Comparison of ENCODE assay signal across 21 cellular contexts in genomic region chr9:108003551-108003950, GRCh38.
DNase-seq lines count a peak whose midpoint lies in the region; TF ChIP-seq lines count a peak whose summit lies in the region.
"Had no signal": no experiment of that assay in that cellular context is flagged by ENCODE, and none has a peak within 500 bp of the region (broad histone marks: within the 10 kb centered on the region; RNA-seq: fewer than 3 reads in every experiment).

No MANE protein-coding gene starts in this region.

- H3K36me3 ChIP-seq in adipocyte (ENCODE audit: control insufficient read depth, insufficient read depth, low read length, severe bottlenecking) (no peaks in the 10 kb centered on the region), spleen (no peaks in the 10 kb centered on the region)
- H3K36me3 ChIP-seq: BE2C, BLaER1 had no signal

- no peak for TF ChIP-seq POLR2A in spleen (IDR thresholded peaks at IDR 0.05)

- intact Hi-C loops in spleen (cut with DNase I; ENCODE audit: low total_unique reads), result no loop called here

- H3K27ac ChIP-seq in spleen, result no peak overlapping the region
- H3K27ac ChIP-seq: 22Rv1, A549, BLaER1 had no signal

- H3K9me3 Mint-ChIP-seq in nephron, result no peaks in the 10 kb centered on the region

- peak; percentile 53 for DNase-seq in AG10803 (ENCODE audit: low read depth)
- peak; percentile 22 for DNase-seq in adipocyte (ENCODE audit: low read depth)
- DNase-seq in spleen, result no peak
- no peak for DNase-seq in NCI-H1436 (lab: John Stamatoyannopoulos, UW)
- no peak for DNase-seq in EL
- DNase-seq: BE2C; C1 segment of cervical spinal cord; CD4-positive, alpha-beta memory T cell; CD4-positive, CD25-positive, alpha-beta regulatory T cell; CD8-positive, alpha-beta memory T cell; COR-L47; DMS 273 treated with DMSO at 0.1 percent for 48 hours; DMS153; DMS53; DMS79; DND-41; GF-D8 had no signal

- peaks cover 44% of the 10 kb centered on the region for H3K4me1 Mint-ChIP-seq in nephron
- H3K4me1 Mint-ChIP-seq: CD4-positive, alpha-beta memory T cell; CD4-positive, CD25-positive, alpha-beta regulatory T cell; CD8-positive, alpha-beta memory T cell had no signal

- no peak overlapping the region for H3K4me3 ChIP-seq in AG10803 (ENCODE audit: low read length)
- no peak overlapping the region for H3K4me3 ChIP-seq in adipocyte (ENCODE audit: low read length)
- no peak overlapping the region for H3K4me3 ChIP-seq in spleen
- H3K4me3 ChIP-seq: A549, BLaER1 had no signal

- H3K27ac Mint-ChIP-seq in nephron, result peak overlapping the region; percentile 87 to 92 (median 88)
- H3K27ac Mint-ChIP-seq: CD4-positive, alpha-beta memory T cell; CD4-positive, CD25-positive, alpha-beta regulatory T cell; CD8-positive, alpha-beta memory T cell had no signal

- no peaks in the 10 kb centered on the region for H3K9me3 ChIP-seq in adipocyte (ENCODE audit: control insufficient read depth, low read length)
- no peaks in the 10 kb centered on the region for H3K9me3 ChIP-seq in spleen
- H3K9me3 ChIP-seq: A549, BE2C, BLaER1 had no signal

- H3K27me3 ChIP-seq in adipocyte (replicated peaks; ENCODE audit: control insufficient read depth, insufficient read depth, low read length), result no peaks in the 10 kb centered on the region
- H3K27me3 ChIP-seq in spleen (replicated peaks in 1 of 7), result peaks cover 0 to 4% (median 0%) of the 10 kb centered on the region in 7 donors
- H3K27me3 ChIP-seq: BE2C, BLaER1 had no signal

- TF ChIP-seq CTCF in AG10803 (conservative IDR thresholded peaks at IDR 0.05; ENCODE audit: low read length) (no peak), nephron (IDR thresholded peaks at IDR 0.05; ENCODE audit: unreplicated experiment in 3 of 3) (no peak), spleen (IDR thresholded peaks at IDR 0.05 in 8 of 11, conservative IDR thresholded peaks at IDR 0.05 in 3 of 11) (no peak)

- H3K9ac ChIP-seq in adipocyte (ENCODE audit: low read length), result no peak overlapping the region
- H3K9ac ChIP-seq: BLaER1 had no signal

- H3K27me3 Mint-ChIP-seq in nephron (ENCODE audit: low read depth), result peaks cover 15% of the 10 kb centered on the region
- H3K27me3 Mint-ChIP-seq: CD4-positive, alpha-beta memory T cell; CD4-positive, CD25-positive, alpha-beta regulatory T cell; CD8-positive, alpha-beta memory T cell had no signal

- H3K4me1 ChIP-seq in adipocyte (ENCODE audit: control insufficient read depth, insufficient read depth, low read length) (no peaks in the 10 kb centered on the region), spleen (peaks cover 0 to 4% (median 0%) of the 10 kb centered on the region in 6 donors)
- H3K4me1 ChIP-seq: A549, BE2C, BLaER1 had no signal

- no peak overlapping the region for H3K4me3 Mint-ChIP-seq in nephron
- H3K4me3 Mint-ChIP-seq: CD4-positive, alpha-beta memory T cell; CD4-positive, CD25-positive, alpha-beta regulatory T cell; CD8-positive, alpha-beta memory T cell had no signal

- no peaks in the 10 kb centered on the region for H3K36me3 Mint-ChIP-seq in nephron (ENCODE audit: low read depth)
- H3K36me3 Mint-ChIP-seq: CD4-positive, alpha-beta memory T cell; CD4-positive, CD25-positive, alpha-beta regulatory T cell; CD8-positive, alpha-beta memory T cell had no signal

- WGBS in spleen, 5 donors, result 81 to 96% (median 84%) methylated on average over 4 of the region's 4 CpGs

Comparison
In these comparisons a context has a peak if more than half of its experiments do, and no peak if none do; other contexts are left out.
1. DNase-seq: peak in AG10803 (single experiment) and adipocyte (single experiment); none in spleen (single experiment), NCI-H1436 (single experiment) and EL (single experiment).